In the genomic region with DNA sequence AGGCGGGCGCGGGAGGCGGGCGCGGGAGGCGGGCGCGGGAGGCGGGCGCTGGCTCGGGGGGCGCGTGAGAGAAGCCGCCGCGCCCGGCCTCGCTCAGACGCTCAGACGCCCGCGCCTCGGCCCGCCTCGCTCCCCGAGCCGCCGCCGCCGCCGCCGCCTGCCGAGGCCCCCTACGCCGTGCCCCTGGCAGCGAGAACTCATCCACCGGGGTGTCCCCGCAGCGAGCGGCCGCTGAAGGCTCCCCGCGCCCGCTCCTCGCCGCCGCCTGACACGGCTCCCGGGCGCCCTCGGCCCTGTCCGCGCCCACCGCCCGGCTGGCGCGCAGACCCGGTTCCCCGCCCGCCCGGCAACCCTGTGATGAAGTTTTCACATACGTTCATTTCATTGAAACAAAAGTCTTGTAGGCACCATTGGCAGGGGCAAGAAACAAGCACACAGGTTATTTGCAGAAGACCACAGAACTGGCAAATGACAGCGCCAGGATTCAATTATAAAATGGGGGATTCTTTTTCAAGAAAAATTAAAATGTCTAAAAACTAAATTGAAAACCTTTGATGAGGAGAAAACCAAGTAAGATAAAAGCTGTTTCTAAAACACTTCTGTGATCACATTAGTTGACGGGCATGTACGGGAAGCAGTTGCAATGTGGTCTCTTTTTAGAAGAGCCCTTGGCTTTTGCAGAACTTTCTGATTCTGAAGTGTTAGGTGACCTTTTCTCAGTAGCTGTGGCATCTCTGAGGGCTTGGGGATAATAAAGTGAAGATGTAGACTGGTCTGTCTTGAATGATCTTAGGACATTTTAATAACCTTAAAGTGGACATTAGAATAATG, we compare ENCODE assay signal across 12 cellular contexts. TPM values are rescaled to one million over a fixed set of nuclear protein-coding genes. Genes with fewer than 3 reads are reported as not detected.
DNase-seq lines count a peak whose midpoint lies in the region; ATAC-seq and TF ChIP-seq lines count a peak whose summit lies in the region.
"Had no signal": no experiment of that assay in that cellular context is flagged by ENCODE, and none has a peak within 500 bp of the region (broad histone marks: within the 10 kb centered on the region; RNA-seq: fewer than 3 reads in every experiment).

No MANE protein-coding gene starts in this region.

- H3K9me3 Mint-ChIP-seq in activated CD8-positive, alpha-beta T cell treated with anti-CD3 and anti-CD28 coated beads for 36 hours: no peaks in the 10 kb centered on the region
- no peaks in the 10 kb centered on the region for H3K9me3 Mint-ChIP-seq in stimulated activated naive CD8-positive, alpha-beta T cell treated with anti-CD3 and anti-CD28 coated beads, Interleukin-15, amount 100 ng/mL, for 72 hours
- H3K9me3 Mint-ChIP-seq: stimulated activated effector memory CD8-positive, alpha-beta T cell treated with anti-CD3 and anti-CD28 coated beads, Interleukin-12 subunit alpha, Interleukin-12 subunit beta, amount 100 ng/mL, for 72 hours had no signal

- peak; percentile 11 for DNase-seq in activated T-cell treated with anti-CD3 and anti-CD28 coated beads for 48 hours (ENCODE audit: low read depth)
- no peak for DNase-seq in activated T-cell treated with anti-CD3 and anti-CD28 coated beads for 4 hours
- DNase-seq in activated CD8-positive, alpha-beta T cell treated with anti-CD3 and anti-CD28 coated beads for 36 hours: no peak
- DNase-seq in hepatocyte (ENCODE audit: low spot score): peak; percentile 7
- no peak for DNase-seq in stimulated activated naive CD8-positive, alpha-beta T cell treated with anti-CD3 and anti-CD28 coated beads, Interleukin-15, amount 100 ng/mL, for 72 hours
- no peak for DNase-seq in SK-N-DZ (ENCODE audit: low spot score)
- DNase-seq in NCI-H446 treated with DMSO at 0.1 percent for 48 hours (lab: John Stamatoyannopoulos, UW): no peak
- DNase-seq: C1 segment of cervical spinal cord, SJCRH30 had no signal

- ATAC-seq in activated CD8-positive, alpha-beta T cell treated with anti-CD3 and anti-CD28 coated beads for 36 hours: peak; percentile 24
- peak; percentile 62 for ATAC-seq in stimulated activated naive CD8-positive, alpha-beta T cell treated with anti-CD3 and anti-CD28 coated beads, Interleukin-15, amount 100 ng/mL, for 72 hours
- no peak for ATAC-seq in GM21447 (IDR thresholded peaks at IDR 0.05; ENCODE audit: unreplicated experiment)

- H3K4me1 Mint-ChIP-seq in activated CD8-positive, alpha-beta T cell treated with anti-CD3 and anti-CD28 coated beads for 36 hours (ENCODE audit: low read depth): peaks cover 10% of the 10 kb centered on the region
- H3K4me1 Mint-ChIP-seq in stimulated activated naive CD8-positive, alpha-beta T cell treated with anti-CD3 and anti-CD28 coated beads, Interleukin-15, amount 100 ng/mL, for 72 hours: peaks cover 6% of the 10 kb centered on the region

- no peaks in the 10 kb centered on the region for H3K36me3 ChIP-seq in hepatocyte (replicated peaks; ENCODE audit: insufficient read depth, low read depth)
- H3K36me3 ChIP-seq: SJCRH30 had no signal

- H3K27ac ChIP-seq in hepatocyte: no peak overlapping the region
- H3K27ac ChIP-seq: SJCRH30 had no signal

- WGBS in hepatocyte (ENCODE audit: low lambda C conversion rate, missing lambda C conversion rate): 39% methylated on average over 4 of the region's 66 CpGs

- TF ChIP-seq CTCF in activated CD8-positive, alpha-beta T cell treated with anti-CD3 and anti-CD28 coated beads for 36 hours (IDR thresholded peaks at IDR 0.05): no peak
- no peak for TF ChIP-seq CTCF in hepatocyte (IDR thresholded peaks at IDR 0.05; ENCODE audit: poor library complexity)

- POLR2A ChIA-PET in activated CD8-positive, alpha-beta T cell treated with anti-CD3 and anti-CD28 coated beads for 36 hours (lab: Charles Lee): no interaction called here

- CTCF ChIA-PET in activated CD8-positive, alpha-beta T cell treated with anti-CD3 and anti-CD28 coated beads for 36 hours (lab: Charles Lee): interaction anchor here (1.5 kb wide), 1 partner anchor 247 kb away, joined by 4 read pairs; no protein-coding TSS in a partner anchor

- peak overlapping the region; percentile 73 for H3K4me2 ChIP-seq in hepatocyte

- H3K27me3 Mint-ChIP-seq in activated CD8-positive, alpha-beta T cell treated with anti-CD3 and anti-CD28 coated beads for 36 hours: peaks cover 57% of the 10 kb centered on the region
- peaks cover 71% of the 10 kb centered on the region for H3K27me3 Mint-ChIP-seq in stimulated activated naive CD8-positive, alpha-beta T cell treated with anti-CD3 and anti-CD28 coated beads, Interleukin-15, amount 100 ng/mL, for 72 hours

- H3K4me3 ChIP-seq in hepatocyte: peak overlapping the region; percentile 8
- H3K4me3 ChIP-seq: SJCRH30 had no signal

- peak overlapping the region; percentile 2 for H3K4me3 Mint-ChIP-seq in activated CD8-positive, alpha-beta T cell treated with anti-CD3 and anti-CD28 coated beads for 36 hours
- peak overlapping the region; percentile 5 to 21 for H3K4me3 Mint-ChIP-seq in stimulated activated naive CD8-positive, alpha-beta T cell treated with anti-CD3 and anti-CD28 coated beads, Interleukin-15, amount 100 ng/mL, for 72 hours
- H3K4me3 Mint-ChIP-seq: stimulated activated effector memory CD8-positive, alpha-beta T cell treated with anti-CD3 and anti-CD28 coated beads, Interleukin-12 subunit alpha, Interleukin-12 subunit beta, amount 100 ng/mL, for 72 hours had no signal

- no peaks in the 10 kb centered on the region for H3K9me3 ChIP-seq in hepatocyte (ENCODE audit: low read depth)
- H3K9me3 ChIP-seq: SJCRH30 had no signal

- H3K4me1 ChIP-seq in hepatocyte (ENCODE audit: insufficient read depth): no peaks in the 10 kb centered on the region
- H3K4me1 ChIP-seq: SJCRH30 had no signal

- no peaks in the 10 kb centered on the region for H3K36me3 Mint-ChIP-seq in activated CD8-positive, alpha-beta T cell treated with anti-CD3 and anti-CD28 coated beads for 36 hours (ENCODE audit: low read depth)
- H3K36me3 Mint-ChIP-seq: stimulated activated effector memory CD8-positive, alpha-beta T cell treated with anti-CD3 and anti-CD28 coated beads, Interleukin-12 subunit alpha, Interleukin-12 subunit beta, amount 100 ng/mL, for 72 hours had no signal

- H4K20me1 ChIP-seq in hepatocyte (ENCODE audit: insufficient read depth, poor library complexity, severe bottlenecking): no peaks in the 10 kb centered on the region

- no peak overlapping the region for H3K27ac Mint-ChIP-seq in activated CD8-positive, alpha-beta T cell treated with anti-CD3 and anti-CD28 coated beads for 36 hours
- H3K27ac Mint-ChIP-seq in stimulated activated naive CD8-positive, alpha-beta T cell treated with anti-CD3 and anti-CD28 coated beads, Interleukin-15, amount 100 ng/mL, for 72 hours: no peak overlapping the region
- H3K27ac Mint-ChIP-seq: stimulated activated effector memory CD8-positive, alpha-beta T cell treated with anti-CD3 and anti-CD28 coated beads, Interleukin-12 subunit alpha, Interleukin-12 subunit beta, amount 100 ng/mL, for 72 hours had no signal

- H2AFZ ChIP-seq in hepatocyte: peak overlapping the region; percentile 12

- no peaks in the 10 kb centered on the region for H3K9me2 ChIP-seq in hepatocyte (replicated peaks; ENCODE audit: insufficient read depth)

- intact Hi-C loops in activated CD8-positive, alpha-beta T cell treated with anti-CD3 and anti-CD28 coated beads for 36 hours (cut with micrococcal nuclease): no loop called here

- no peaks in the 10 kb centered on the region for H3K79me2 ChIP-seq in hepatocyte

- peaks cover 69% of the 10 kb centered on the region for H3K27me3 ChIP-seq in hepatocyte
- H3K27me3 ChIP-seq: SJCRH30 had no signal

RNA-seq across cellular contexts. Expression of gene TUBA3D, which starts 50.5 kb away (rescaled TPM):
- total RNA-seq in activated CD8-positive, alpha-beta T cell treated with anti-CD3 and anti-CD28 coated beads for 36 hours: not detected
- total RNA-seq in hepatocyte: 104 and 126 TPM in 2 replicates
- polyA plus RNA-seq in hepatocyte: 65.1 and 86.7 TPM in 2 replicates
- polyA plus RNA-seq in SK-N-DZ (2014; cell fraction: cytosol; rRNA removed): not detected in 2 replicates
- polyA plus RNA-seq in SK-N-DZ (2014; cell fraction: nucleus; rRNA removed): not detected in 2 replicates
- total RNA-seq: dermis microvascular lymphatic vessel endothelial cell, SJCRH30 had no signal

Comparison
In these comparisons a context has a peak if more than half of its experiments do, and no peak if none do; other contexts are left out.
1. DNase-seq: peak in activated T-cell treated with anti-CD3 and anti-CD28 coated beads for 48 hours (single experiment) and hepatocyte (single experiment); none in activated T-cell treated with anti-CD3 and anti-CD28 coated beads for 4 hours (single experiment), activated CD8-positive, alpha-beta T cell treated with anti-CD3 and anti-CD28 coated beads for 36 hours (single experiment), stimulated activated naive CD8-positive, alpha-beta T cell treated with anti-CD3 and anti-CD28 coated beads, Interleukin-15, amount 100 ng/mL, for 72 hours (0 of 2), SK-N-DZ (single experiment) and NCI-H446 treated with DMSO at 0.1 percent for 48 hours (single experiment).
2. RNA of gene TUBA3D, which starts 50.5 kb away (total RNA-seq): 104 to 126 TPM in hepatocyte; not detected in activated CD8-positive, alpha-beta T cell treated with anti-CD3 and anti-CD28 coated beads for 36 hours; every median in the first group is over 100 times any median in the second.